ENCODE assay signal across 17 cellular contexts in the genomic region with DNA sequence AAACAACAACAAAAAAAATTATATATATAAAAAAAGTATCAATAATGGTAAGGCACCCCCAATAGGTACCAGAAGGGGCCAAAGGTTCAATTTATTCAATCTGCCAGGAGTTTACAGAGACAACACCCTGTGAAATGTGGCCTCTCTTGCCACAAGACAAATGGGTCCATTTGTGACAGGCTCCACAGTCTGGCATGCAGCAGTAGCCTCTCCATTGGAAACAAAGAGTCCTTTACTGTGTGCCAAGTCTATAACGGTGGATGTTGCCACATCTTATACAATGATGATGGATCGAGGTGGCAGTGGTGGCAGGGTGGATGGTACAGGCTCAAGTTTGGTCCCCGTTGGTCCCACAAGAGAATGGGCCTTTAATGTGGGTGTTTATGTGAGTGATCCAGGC.
DNase-seq lines count a peak whose midpoint lies in the region; ATAC-seq and TF ChIP-seq lines count a peak whose summit lies in the region.
"Had no signal": no experiment of that assay in that cellular context is flagged by ENCODE, and none has a peak within 500 bp of the region (broad histone marks: within the 10 kb centered on the region; RNA-seq: fewer than 3 reads in every experiment).

No MANE protein-coding gene starts in this region.

- no peak for TF ChIP-seq POLR2A in GM18505 (IDR thresholded peaks at IDR 0.05; ENCODE audit: borderline replicate concordance, extremely low read depth, insufficient read depth, insufficient read length)

- DNase-seq in globus pallidus (ENCODE audit: low spot score) (peak; percentile 87), putamen (ENCODE audit: low spot score) (peak; percentile 73), NCI-H2196 (lab: John Stamatoyannopoulos, UW; ENCODE audit: unreplicated experiment) (no peak), HuH-7.5 (ENCODE audit: low spot score) (no peak)
- no peak for DNase-seq in stimulated activated CD4-positive, alpha-beta T cell treated with anti-CD3 and anti-CD28 coated beads, Interleukin-4, amount 100 ng/mL, for 1 hour
- DNase-seq: activated B cell treated with CpG ODN at 0.5 μM for 24 hours; activated CD4-positive, alpha-beta T cell treated with anti-CD3 and anti-CD28 coated beads, Interleukin-2, amount 50 U/mL, for 48 hours; activated gamma-delta T cell; activated naive CD8-positive, alpha-beta T cell treated with anti-CD3 and anti-CD28 coated beads, Interleukin-2, amount 50 U/mL, for 24 hours; Kasumi-1; NCI-H187; psoas muscle; stimulated activated CD4-positive, alpha-beta T cell treated with anti-CD3 and anti-CD28 coated beads, Interleukin-1b, Interleukin-23, amount 100 ng/mL, for 48 hours; T1000 had no signal

- ATAC-seq in GM21360 (IDR thresholded peaks at IDR 0.05; ENCODE audit: unreplicated experiment) (peak; percentile 17), HG03354 (IDR thresholded peaks at IDR 0.05; ENCODE audit: poor library complexity, severe bottlenecking, unreplicated experiment) (peak; percentile 23), GM18505 (IDR thresholded peaks at IDR 0.05; ENCODE audit: unreplicated experiment) (no peak)

Comparison
In these comparisons a context has a peak if more than half of its experiments do, and no peak if none do; other contexts are left out.
1. DNase-seq: peak in globus pallidus (single experiment) and putamen (single experiment); none in NCI-H2196 (single experiment), stimulated activated CD4-positive, alpha-beta T cell treated with anti-CD3 and anti-CD28 coated beads, Interleukin-4, amount 100 ng/mL, for 1 hour (single experiment) and HuH-7.5 (single experiment).